Comparison of ENCODE assay signal across 1 cellular context in genomic region chr17:77403854-77404253, GRCh38.
TF ChIP-seq lines count a peak whose summit lies in the region.

No MANE protein-coding gene starts in this region.

TF ChIP-seq in IMR-90, 13 proteins besides CTCF, POLR2A, EP300 and RAD21 (continued from another document):
- TF ChIP-seq USF2 (IDR thresholded peaks at IDR 0.05; ENCODE audit: low read depth, low read length) = no peak
